ENCODE assay signal across 15 cellular contexts in the genomic region with DNA sequence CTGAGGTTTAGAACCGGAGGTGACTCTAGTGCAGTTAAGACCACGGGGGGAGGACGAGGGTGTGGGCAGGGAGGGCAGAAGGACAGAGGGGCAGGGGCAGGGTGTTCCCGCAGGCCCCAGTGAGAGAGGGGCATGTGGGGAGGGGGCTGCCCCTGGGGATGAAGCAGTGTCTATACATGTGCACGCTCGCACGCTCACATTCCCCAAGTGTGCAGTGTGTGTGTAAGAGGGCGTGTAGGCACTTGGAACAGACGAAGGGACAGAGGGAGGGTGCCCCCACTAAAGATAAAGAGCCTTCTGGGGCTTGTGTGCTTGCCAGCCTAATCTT.
A peak's percentile ranks its signal among the peaks of the same experiment; 100 is the strongest.
DNase-seq lines count a peak whose midpoint lies in the region; ATAC-seq, FAIRE-seq and TF ChIP-seq lines count a peak whose summit lies in the region.
"Had no signal": no experiment of that assay in that cellular context is flagged by ENCODE, and none has a peak within 500 bp of the region (broad histone marks: within the 10 kb centered on the region; RNA-seq: fewer than 3 reads in every experiment).

No MANE protein-coding gene starts in this region.

- CTCF ChIA-PET in activated naive CD4-positive, alpha-beta T cell treated with anti-CD3 and anti-CD28 coated beads, Interleukin-2, amount 10 ng/mL, durations not matched to agents 7 days and 5 days (lab: Charles Lee), result interaction anchor here (0.9 to 1.2 kb wide), 3 partner anchors 8 to 61 kb away, joined by 3 read pairs; no protein-coding TSS in a partner anchor

- peak overlapping the region; percentile 95 for H3K27ac Mint-ChIP-seq in activated naive CD4-positive, alpha-beta T cell treated with anti-CD3 and anti-CD28 coated beads, Interleukin-2, amount 10 ng/mL, durations not matched to agents 7 days and 5 days
- H3K27ac Mint-ChIP-seq in brain (peak overlapping the region in 4 of 5 experiments; percentile 51 to 82 (median 68)), neural crest cell (ENCODE audit: unreplicated experiment) (peak overlapping the region; percentile 79)

- ATAC-seq in GM21619 (IDR thresholded peaks at IDR 0.05; ENCODE audit: unreplicated experiment), result no peak
- ATAC-seq: PC-3 had no signal

- peaks cover 13% of the 10 kb centered on the region for H3K36me3 Mint-ChIP-seq in activated naive CD4-positive, alpha-beta T cell treated with anti-CD3 and anti-CD28 coated beads, Interleukin-2, amount 10 ng/mL, durations not matched to agents 7 days and 5 days
- H3K36me3 Mint-ChIP-seq in brain, result peaks cover 6% of the 10 kb centered on the region
- peaks cover 3% of the 10 kb centered on the region for H3K36me3 Mint-ChIP-seq in neural crest cell (ENCODE audit: low read depth)

- no peak for DNase-seq in activated naive CD4-positive, alpha-beta T cell treated with anti-CD3 and anti-CD28 coated beads, Interleukin-2, amount 10 ng/mL, durations not matched to agents 7 days and 5 days
- DNase-seq in activated naive CD4-positive, alpha-beta T cell treated with Interleukin-2 at 50 U/mL for 16 hours, result no peak
- DNase-seq in neural crest cell (ENCODE audit: low read depth, low spot score) (no peak), GM12892 (ENCODE audit: insufficient read length) (no peak), SIG-M5 treated with dmso at 0.1 percent for 504 hours (lab: John Stamatoyannopoulos, UW; ENCODE audit: unreplicated experiment) (no peak), RPMI8226 (no peak)
- DNase-seq: colonic mucosa, heart right ventricle, NCI-H1694 treated with DMSO at 0.1 percent for 48 hours, NCI-H524, PC-3, small intestine had no signal

- peaks cover 11% of the 10 kb centered on the region for H3K9me3 Mint-ChIP-seq in activated naive CD4-positive, alpha-beta T cell treated with anti-CD3 and anti-CD28 coated beads, Interleukin-2, amount 10 ng/mL, durations not matched to agents 7 days and 5 days
- peaks cover 2 to 20% (median 7%) of the 10 kb centered on the region in 5 experiments for H3K9me3 Mint-ChIP-seq in brain
- peaks cover 10% of the 10 kb centered on the region for H3K9me3 Mint-ChIP-seq in neural crest cell

- no peak overlapping the region for H3K4me3 Mint-ChIP-seq in activated naive CD4-positive, alpha-beta T cell treated with anti-CD3 and anti-CD28 coated beads, Interleukin-2, amount 10 ng/mL, durations not matched to agents 7 days and 5 days
- no peak overlapping the region for H3K4me3 Mint-ChIP-seq in brain
- no peak overlapping the region for H3K4me3 Mint-ChIP-seq in neural crest cell

- TF ChIP-seq POLR2A in GM12892 (IDR thresholded peaks at IDR 0.05; ENCODE audit: low read depth, low read length), result no peak

- no peak for FAIRE-seq in GM12892 (lab: Jason Lieb, UNC)
- FAIRE-seq: keratinocyte, small intestine had no signal

- H3K4me1 Mint-ChIP-seq in activated naive CD4-positive, alpha-beta T cell treated with anti-CD3 and anti-CD28 coated beads, Interleukin-2, amount 10 ng/mL, durations not matched to agents 7 days and 5 days, result peaks cover 43% of the 10 kb centered on the region
- H3K4me1 Mint-ChIP-seq in brain (peaks cover 11% of the 10 kb centered on the region), neural crest cell (peaks cover 8% of the 10 kb centered on the region)

- TF ChIP-seq CTCF in brain (conservative IDR thresholded peaks at IDR 0.05) (no peak), neural crest cell (conservative IDR thresholded peaks at IDR 0.05) (no peak)

- peaks cover 8% of the 10 kb centered on the region for H3K27me3 Mint-ChIP-seq in activated naive CD4-positive, alpha-beta T cell treated with anti-CD3 and anti-CD28 coated beads, Interleukin-2, amount 10 ng/mL, durations not matched to agents 7 days and 5 days
- H3K27me3 Mint-ChIP-seq in brain (peaks cover 9% of the 10 kb centered on the region), neural crest cell (ENCODE audit: low read depth) (no peaks in the 10 kb centered on the region)
